In the genomic region with DNA sequence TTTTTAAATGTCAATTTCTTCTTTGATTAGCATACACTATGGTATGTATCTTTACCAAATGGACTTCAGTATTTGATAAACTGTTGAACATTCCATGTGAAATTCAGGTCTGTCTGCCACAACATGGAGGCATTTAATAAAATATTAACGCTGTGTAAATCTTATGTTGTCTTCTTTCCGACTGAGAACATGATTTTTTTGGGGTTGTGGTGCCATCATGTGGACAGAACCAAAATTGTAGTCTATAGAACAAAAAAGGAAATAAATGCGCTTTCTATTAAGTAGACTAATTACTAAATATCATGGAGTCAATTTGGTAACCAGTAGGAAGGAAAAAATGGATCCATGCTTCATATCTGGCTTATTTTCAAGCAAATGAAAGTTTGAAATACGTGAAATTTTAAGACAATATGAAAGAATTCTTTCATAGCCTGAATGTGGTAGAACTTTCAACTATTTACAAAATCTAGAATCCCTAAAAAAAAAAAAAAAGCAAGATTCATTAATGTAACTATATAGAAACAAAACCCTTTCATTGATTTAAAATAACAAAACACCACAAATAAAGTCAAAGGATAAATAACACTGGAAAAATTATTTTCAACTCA, we compare ENCODE assay signal across 9 cellular contexts. TPM values are rescaled to one million over a fixed set of nuclear protein-coding genes. Genes with fewer than 3 reads are reported as not detected.
DNase-seq lines count a peak whose midpoint lies in the region; ATAC-seq and TF ChIP-seq lines count a peak whose summit lies in the region.
"Had no signal": no experiment of that assay in that cellular context is flagged by ENCODE, and none has a peak within 500 bp of the region (broad histone marks: within the 10 kb centered on the region; RNA-seq: fewer than 3 reads in every experiment).

No MANE protein-coding gene starts in this region.

- H3K36me3 ChIP-seq in prostate gland, result no peaks in the 10 kb centered on the region

- no peaks in the 10 kb centered on the region for H3K4me1 ChIP-seq in prostate gland (replicated peaks)

- peaks cover 15% of the 10 kb centered on the region for H3K27me3 Mint-ChIP-seq in activated CD4-positive, alpha-beta T cell treated with anti-CD3 and anti-CD28 coated beads, Interleukin-2, amount 10 ng/mL, durations not matched to agents 24 days and 14 days

- no peak overlapping the region for H3K4me3 Mint-ChIP-seq in activated CD4-positive, alpha-beta T cell treated with anti-CD3 and anti-CD28 coated beads, Interleukin-2, amount 10 ng/mL, durations not matched to agents 24 days and 14 days

- no peak for ATAC-seq in HG02642 (IDR thresholded peaks at IDR 0.05; ENCODE audit: poor library complexity, unreplicated experiment)

- H3K27ac ChIP-seq in prostate gland, result no peak overlapping the region
- H3K27ac ChIP-seq: HL-60 had no signal

- peak; percentile 13 for DNase-seq in stimulated activated CD4-positive, alpha-beta T cell treated with anti-CD3 and anti-CD28 coated beads, Interleukin-12 subunit alpha, Interleukin-12 subunit beta, amount 100 ng/mL, for 4 hours
- DNase-seq in stimulated activated CD4-positive, alpha-beta T cell treated with anti-CD3 and anti-CD28 coated beads, Interleukin-1b, Interleukin-23, amount 100 ng/mL, for 48 hours, result no peak
- DNase-seq in NB4 (ENCODE audit: low read depth) (peak; percentile 62), fibroblast of pulmonary artery (ENCODE audit: low read depth) (peak; percentile 86), prostate gland (ENCODE audit: low spot score) (peak; percentile 24), NCI-H1436 (lab: John Stamatoyannopoulos, UW) (no peak)
- DNase-seq in activated CD4-positive, alpha-beta T cell treated with anti-CD3 and anti-CD28 coated beads, Interleukin-2, amount 10 ng/mL, durations not matched to agents 24 days and 14 days, result peak; percentile 84

- TF ChIP-seq CTCF in NB4 (IDR thresholded peaks at IDR 0.05; ENCODE audit: low read depth, low read length), result no peak
- peak; percentile 47 for TF ChIP-seq CTCF in fibroblast of pulmonary artery (IDR thresholded peaks at IDR 0.05; ENCODE audit: low read length, missing control alignments)
- TF ChIP-seq CTCF in prostate gland (IDR thresholded peaks at IDR 0.05), result peak; percentile 11 to 83 (median 68)

- H3K4me1 Mint-ChIP-seq in activated CD4-positive, alpha-beta T cell treated with anti-CD3 and anti-CD28 coated beads, Interleukin-2, amount 10 ng/mL, durations not matched to agents 24 days and 14 days, result peaks cover 27% of the 10 kb centered on the region

- H3K27ac Mint-ChIP-seq in activated CD4-positive, alpha-beta T cell treated with anti-CD3 and anti-CD28 coated beads, Interleukin-2, amount 10 ng/mL, durations not matched to agents 24 days and 14 days, result no peak overlapping the region

- WGBS in prostate gland, result 11% methylated on average over 4 of the region's 4 CpGs

- intact Hi-C loops in activated CD4-positive, alpha-beta T cell treated with anti-CD3 and anti-CD28 coated beads, Interleukin-2, amount 10 ng/mL, durations not matched to agents 24 days and 14 days (cut with micrococcal nuclease), result loop anchor here (1.0 to 5.0 kb wide), 2 partner anchors 812 to 1555 kb away; a partner anchor contains a TSS
- intact Hi-C loops in prostate gland (cut with DNase I), result loop anchor here (5.0 kb wide), 3 partner anchors 575 to 1560 kb away; no protein-coding TSS in a partner anchor

- H3K9me3 Mint-ChIP-seq in activated CD4-positive, alpha-beta T cell treated with anti-CD3 and anti-CD28 coated beads, Interleukin-2, amount 10 ng/mL, durations not matched to agents 24 days and 14 days, result no peaks in the 10 kb centered on the region

- peaks cover 1% of the 10 kb centered on the region for H3K36me3 Mint-ChIP-seq in activated CD4-positive, alpha-beta T cell treated with anti-CD3 and anti-CD28 coated beads, Interleukin-2, amount 10 ng/mL, durations not matched to agents 24 days and 14 days (ENCODE audit: low read depth)

- TF ChIP-seq POLR2A in NB4 (IDR thresholded peaks at IDR 0.05; ENCODE audit: extremely low read depth, insufficient read length), result no peak
- no peak for TF ChIP-seq POLR2A in prostate gland (IDR thresholded peaks at IDR 0.05)

- H3K9me3 ChIP-seq in prostate gland, result no peaks in the 10 kb centered on the region

- no peak overlapping the region for H3K4me3 ChIP-seq in NB4 (ENCODE audit: low read depth, low read length)
- H3K4me3 ChIP-seq in fibroblast of pulmonary artery (replicated peaks; ENCODE audit: low read depth, low read length), result no peak overlapping the region
- no peak overlapping the region for H3K4me3 ChIP-seq in prostate gland

- H3K27me3 ChIP-seq in prostate gland (replicated peaks; ENCODE audit: insufficient read depth), result no peaks in the 10 kb centered on the region

RNA-seq across cellular contexts. Expression of a gene that starts 2.8 kb away (rescaled TPM):
- 25.6 and 30.1 TPM in 2 replicates for total RNA-seq in activated CD4-positive, alpha-beta T cell treated with anti-CD3 and anti-CD28 coated beads, Interleukin-2, amount 10 ng/mL, durations not matched to agents 24 days and 14 days
- 10 to 100 TPM; 60.1 to 69.4 TPM for total RNA-seq in prostate gland

RNA-seq across cellular contexts. Expression of a gene that starts 28.5 kb away (rescaled TPM):
- total RNA-seq in activated CD4-positive, alpha-beta T cell treated with anti-CD3 and anti-CD28 coated beads, Interleukin-2, amount 10 ng/mL, durations not matched to agents 24 days and 14 days, result not detected in 2 replicates
- 1 to 10 TPM in 1 of 2 donors, under 1 TPM in 1; 0.36 to 3.0 TPM for total RNA-seq in prostate gland

Comparison
In these comparisons a context has a peak if more than half of its experiments do, and no peak if none do; other contexts are left out.
1. DNase-seq: peak in stimulated activated CD4-positive, alpha-beta T cell treated with anti-CD3 and anti-CD28 coated beads, Interleukin-12 subunit alpha, Interleukin-12 subunit beta, amount 100 ng/mL, for 4 hours (single experiment), NB4 (single experiment), activated CD4-positive, alpha-beta T cell treated with anti-CD3 and anti-CD28 coated beads, Interleukin-2, amount 10 ng/mL, durations not matched to agents 24 days and 14 days (single experiment), fibroblast of pulmonary artery (single experiment) and prostate gland (single experiment); none in stimulated activated CD4-positive, alpha-beta T cell treated with anti-CD3 and anti-CD28 coated beads, Interleukin-1b, Interleukin-23, amount 100 ng/mL, for 48 hours (single experiment) and NCI-H1436 (single experiment).